Comparison of ENCODE assay signal across 31 cellular contexts in the genomic region with DNA sequence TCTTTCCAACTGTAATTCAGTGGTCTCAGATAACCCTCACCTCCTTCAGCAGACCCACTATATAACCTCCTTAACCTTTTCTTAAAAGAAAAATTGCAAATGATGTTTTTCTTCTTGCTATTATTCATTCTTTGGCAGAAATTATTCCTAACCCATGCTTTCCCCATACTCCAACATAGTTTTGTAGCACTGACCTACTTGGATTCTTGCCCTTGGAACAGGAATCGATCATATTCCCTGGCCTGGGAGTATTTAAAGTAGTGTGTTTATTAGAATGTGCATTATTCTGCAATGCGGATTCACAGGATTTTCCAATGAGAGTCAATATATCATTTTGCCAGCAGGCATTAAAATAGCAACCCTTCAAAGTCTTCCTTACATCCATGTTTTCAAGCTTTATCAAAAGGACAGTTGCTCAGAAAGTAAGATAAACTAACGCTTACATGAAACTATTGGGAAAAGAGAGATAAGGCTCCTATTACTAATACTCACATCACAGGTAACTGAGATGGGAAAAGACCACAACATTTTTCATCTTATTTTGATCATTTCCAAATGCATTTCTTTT. TPM values are rescaled to one million over a fixed set of nuclear protein-coding genes. Genes with fewer than 3 reads are reported as not detected.
DNase-seq lines count a peak whose midpoint lies in the region; ATAC-seq, FAIRE-seq and TF ChIP-seq lines count a peak whose summit lies in the region.
"Had no signal": no experiment of that assay in that cellular context is flagged by ENCODE, and none has a peak within 500 bp of the region (broad histone marks: within the 10 kb centered on the region; RNA-seq: fewer than 3 reads in every experiment).

No MANE protein-coding gene starts in this region.

- H3K27me3 Mint-ChIP-seq in WTC11 (ENCODE audit: low read depth): no peaks in the 10 kb centered on the region
- H3K27me3 Mint-ChIP-seq in stimulated activated memory B cell treated with anti-CD40 and anti-IgM and Interleukin-4, amounts not matched to agents 10 μg/mL and 1 μg/mL and 100 μg/mL, for 72 hours: peaks cover 31% of the 10 kb centered on the region

- H3K36me3 ChIP-seq in cardiac muscle cell: no peaks in the 10 kb centered on the region
- no peaks in the 10 kb centered on the region for H3K36me3 ChIP-seq in smooth muscle cell (ENCODE audit: low read depth)
- H3K36me3 ChIP-seq: esophagus squamous epithelium, SJSA1 had no signal

- WGBS in smooth muscle cell (ENCODE audit: low lambda C conversion rate): 69% methylated on average over 3 of the region's 3 CpGs

- DNase-seq in cardiac muscle cell (ENCODE audit: low read depth in 1 of 2, low spot score in 1 of 2): no peak
- DNase-seq in Right ventricle myocardium inferior (ENCODE audit: missing footprints): no peak
- no peak for DNase-seq in WTC11 (ENCODE audit: low spot score)
- DNase-seq in fibroblast of the aortic adventitia (ENCODE audit: low read depth): peak; percentile 54
- DNase-seq in smooth muscle cell (lab: John Stamatoyannopoulos, UW; ENCODE audit: unreplicated experiment): no peak
- no peak for DNase-seq in GM12892 (ENCODE audit: insufficient read length)
- DNase-seq: 8988T; activated CD4-positive, CD25-positive, alpha-beta regulatory T cell treated with anti-CD3 and anti-CD28 coated beads, Interleukin-2, amount 50 U/mL, for 72 hours; activated CD8-positive, alpha-beta T cell treated with anti-CD3 and anti-CD28 coated beads, Interleukin-2, amount 10 ng/mL, durations not matched to agents 7 days and 5 days; aorta; CD4-positive, alpha-beta memory T cell; EL; esophagus squamous epithelium; MM.1S; NCI-H1417 treated with DMSO at 0.1 percent for 48 hours; NCI-H2081 treated with DMSO at 0.1 percent for 48 hours; NCI-H748 treated with DMSO at 0.1 percent for 48 hours; stimulated activated CD4-positive, alpha-beta T cell treated with anti-CD3 and anti-CD28 coated beads, Interleukin-15, amount 100 ng/mL, for 24 hours; stimulated activated naive CD4-positive, alpha-beta T cell treated with Interleukin-2 at 50 U/mL for 16 hours had no signal

- H3K4me1 ChIP-seq in cardiac muscle cell (ENCODE audit: low read depth): peaks cover 63% of the 10 kb centered on the region
- peaks cover 56% of the 10 kb centered on the region for H3K4me1 ChIP-seq in smooth muscle cell (ENCODE audit: low read depth)

- POLR2A ChIA-PET in WTC11 (lab: Charles Lee): interaction anchor here (0.7 kb wide), 1 partner anchor 160 kb away, joined by 3 read pairs; no protein-coding TSS in a partner anchor

- H3K4me2 ChIP-seq in smooth muscle cell: peak overlapping the region; percentile 36

- H3K27ac ChIP-seq in cardiac muscle cell (peak overlapping the region; percentile 81), smooth muscle cell (ENCODE audit: low read depth) (peak overlapping the region; percentile 26)
- H3K27ac ChIP-seq: esophagus squamous epithelium, SJSA1 had no signal

- intact Hi-C loops in Right ventricle myocardium inferior (cut with DNase I): no loop called here

- peak overlapping the region; percentile 21 for H2AFZ ChIP-seq in smooth muscle cell (ENCODE audit: low read depth)

- H3K79me2 ChIP-seq in smooth muscle cell (ENCODE audit: low read depth): no peaks in the 10 kb centered on the region

- H3K4me3 ChIP-seq in cardiac muscle cell (no peak overlapping the region), fibroblast of the aortic adventitia (ENCODE audit: low read depth, low read length) (no peak overlapping the region), smooth muscle cell (no peak overlapping the region)
- H3K4me3 ChIP-seq: esophagus squamous epithelium, HAP-1, SJSA1 had no signal

- H3K9me3 ChIP-seq in cardiac muscle cell (ENCODE audit: low read depth) (no peaks in the 10 kb centered on the region), smooth muscle cell (replicated peaks; ENCODE audit: low read depth) (no peaks in the 10 kb centered on the region)
- H3K9me3 ChIP-seq: esophagus squamous epithelium, HAP-1, SJSA1 had no signal

- no peak for TF ChIP-seq CTCF in cardiac muscle cell (IDR thresholded peaks at IDR 0.05; ENCODE audit: low read depth, low read length)
- TF ChIP-seq CTCF in WTC11 (IDR thresholded peaks at IDR 0.05): no peak
- no peak for TF ChIP-seq CTCF in fibroblast of the aortic adventitia (IDR thresholded peaks at IDR 0.05; ENCODE audit: insufficient read depth, low read length)
- TF ChIP-seq CTCF in smooth muscle cell (IDR thresholded peaks at IDR 0.05; ENCODE audit: borderline replicate concordance, insufficient read depth, poor library complexity, severe bottlenecking): no peak

- no peaks in the 10 kb centered on the region for H4K20me1 ChIP-seq in smooth muscle cell (ENCODE audit: low read depth)

- H3K36me3 Mint-ChIP-seq in WTC11: peaks cover 6% of the 10 kb centered on the region
- H3K36me3 Mint-ChIP-seq in stimulated activated memory B cell treated with anti-CD40 and anti-IgM and Interleukin-4, amounts not matched to agents 10 μg/mL and 1 μg/mL and 100 μg/mL, for 72 hours: peaks cover 10% of the 10 kb centered on the region
- H3K36me3 Mint-ChIP-seq: activated naive CD4-positive, alpha-beta T cell treated with anti-CD3 and anti-CD28 coated beads, Interleukin-2, amount 50 U/mL, for 72 hours; CD4-positive, alpha-beta memory T cell had no signal

- H3F3A ChIP-seq in smooth muscle cell (ENCODE audit: low read depth): peaks cover 12% of the 10 kb centered on the region

- H3K4me1 Mint-ChIP-seq in WTC11: peaks cover 70% of the 10 kb centered on the region
- H3K4me1 Mint-ChIP-seq in stimulated activated memory B cell treated with anti-CD40 and anti-IgM and Interleukin-4, amounts not matched to agents 10 μg/mL and 1 μg/mL and 100 μg/mL, for 72 hours: no peaks in the 10 kb centered on the region
- H3K4me1 Mint-ChIP-seq: central memory CD8-positive, alpha-beta T cell had no signal

- peaks cover 3% of the 10 kb centered on the region; the same call in 1 of the 2 replicates for H3K9me3 Mint-ChIP-seq in WTC11
- H3K9me3 Mint-ChIP-seq in stimulated activated memory B cell treated with anti-CD40 and anti-IgM and Interleukin-4, amounts not matched to agents 10 μg/mL and 1 μg/mL and 100 μg/mL, for 72 hours: peaks cover 8% of the 10 kb centered on the region
- H3K9me3 Mint-ChIP-seq: activated naive CD4-positive, alpha-beta T cell treated with anti-CD3 and anti-CD28 coated beads, Interleukin-2, amount 50 U/mL, for 72 hours; activated T-helper 2 cell treated with anti-CD3 and anti-CD28 coated beads, Interferon-gamma antibody, Interleukin-2, Interleukin-4, amounts not matched to agents 10 μg/mL and 5 μg/mL and 100 μg/mL, durations not matched to agents 14 hours and 24 hours and 36 hours; CD4-positive, alpha-beta memory T cell; central memory CD8-positive, alpha-beta T cell had no signal

- ATAC-seq in Right ventricle myocardium inferior (no peak), WTC11 (no peak), HG03039 (IDR thresholded peaks at IDR 0.05; ENCODE audit: unreplicated experiment) (no peak)
- ATAC-seq in stimulated activated memory B cell treated with anti-CD40 and anti-IgM and Interleukin-4, amounts not matched to agents 10 μg/mL and 1 μg/mL and 100 μg/mL, for 72 hours: no peak
- ATAC-seq: activated CD8-positive, alpha-beta T cell treated with anti-CD3 and anti-CD28 coated beads, Interleukin-2, amount 10 ng/mL, durations not matched to agents 7 days and 5 days; activated naive CD4-positive, alpha-beta T cell treated with anti-CD3 and anti-CD28 coated beads, Interleukin-2, amount 50 U/mL, for 72 hours; sciatic nerve had no signal

- no peak for TF ChIP-seq POLR2A in GM12892 (IDR thresholded peaks at IDR 0.05; ENCODE audit: low read depth, low read length)

- CTCF ChIA-PET in WTC11 (lab: Charles Lee): no interaction called here

- H3K27ac Mint-ChIP-seq in WTC11: peak overlapping the region; percentile 97
- no peak overlapping the region for H3K27ac Mint-ChIP-seq in stimulated activated memory B cell treated with anti-CD40 and anti-IgM and Interleukin-4, amounts not matched to agents 10 μg/mL and 1 μg/mL and 100 μg/mL, for 72 hours
- H3K27ac Mint-ChIP-seq: activated CD8-positive, alpha-beta T cell treated with anti-CD3 and anti-CD28 coated beads, Interleukin-2, amount 10 ng/mL, durations not matched to agents 7 days and 5 days; activated naive CD4-positive, alpha-beta T cell treated with anti-CD3 and anti-CD28 coated beads, Interleukin-2, amount 50 U/mL, for 72 hours; activated T-helper 2 cell treated with anti-CD3 and anti-CD28 coated beads, Interferon-gamma antibody, Interleukin-2, Interleukin-4, amounts not matched to agents 10 μg/mL and 5 μg/mL and 100 μg/mL, durations not matched to agents 14 hours and 24 hours and 36 hours; CD4-positive, alpha-beta memory T cell had no signal

- FAIRE-seq in GM12892 (lab: Jason Lieb, UNC): no peak
- FAIRE-seq: endometrium, GM12891, TTC549 had no signal

- no peak overlapping the region for H3K4me3 Mint-ChIP-seq in WTC11
- no peak overlapping the region for H3K4me3 Mint-ChIP-seq in stimulated activated memory B cell treated with anti-CD40 and anti-IgM and Interleukin-4, amounts not matched to agents 10 μg/mL and 1 μg/mL and 100 μg/mL, for 72 hours
- H3K4me3 Mint-ChIP-seq: activated CD8-positive, alpha-beta T cell treated with anti-CD3 and anti-CD28 coated beads, Interleukin-2, amount 10 ng/mL, durations not matched to agents 7 days and 5 days; CD4-positive, alpha-beta memory T cell; central memory CD8-positive, alpha-beta T cell had no signal

- no peaks in the 10 kb centered on the region for H3K27me3 ChIP-seq in cardiac muscle cell
- H3K27me3 ChIP-seq in smooth muscle cell (ENCODE audit: low read depth): no peaks in the 10 kb centered on the region
- H3K27me3 ChIP-seq: esophagus squamous epithelium, SJSA1 had no signal

- no peak overlapping the region for H3K9ac ChIP-seq in smooth muscle cell (ENCODE audit: low read depth)
- H3K9ac ChIP-seq: KMS-11 had no signal

TF ChIP-seq in WTC11, 78 proteins besides CTCF, POLR2A, EP300 and RAD21 (continues in another document):
- TF ChIP-seq, protein P1, sequence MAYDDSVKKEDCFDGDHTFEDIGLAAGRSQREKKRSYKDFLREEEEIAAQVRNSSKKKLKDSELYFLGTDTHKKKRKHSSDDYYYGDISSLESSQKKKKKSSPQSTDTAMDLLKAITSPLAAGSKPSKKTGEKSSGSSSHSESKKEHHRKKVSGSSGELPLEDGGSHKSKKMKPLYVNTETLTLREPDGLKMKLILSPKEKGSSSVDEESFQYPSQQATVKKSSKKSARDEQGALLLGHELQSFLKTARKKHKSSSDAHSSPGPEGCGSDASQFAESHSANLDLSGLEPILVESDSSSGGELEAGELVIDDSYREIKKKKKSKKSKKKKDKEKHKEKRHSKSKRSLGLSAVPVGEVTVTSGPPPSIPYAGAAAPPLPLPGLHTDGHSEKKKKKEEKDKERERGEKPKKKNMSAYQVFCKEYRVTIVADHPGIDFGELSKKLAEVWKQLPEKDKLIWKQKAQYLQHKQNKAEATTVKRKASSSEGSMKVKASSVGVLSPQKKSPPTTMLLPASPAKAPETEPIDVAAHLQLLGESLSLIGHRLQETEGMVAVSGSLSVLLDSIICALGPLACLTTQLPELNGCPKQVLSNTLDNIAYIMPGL (CRISPR knock-in tag; IDR thresholded peaks at IDR 0.05): no peak

RNA-seq across cellular contexts. Expression of gene CHN1, which starts 37.4 kb away (rescaled TPM):
- 47.0 and 64.3 TPM in 2 replicates for total RNA-seq in cardiac muscle cell
- 70.8 and 90.2 TPM in 2 replicates for polyA plus RNA-seq in cardiac muscle cell
- 11.7 TPM for total RNA-seq in Right ventricle myocardium inferior
- total RNA-seq in WTC11 (2021): 26.1 to 30.0 TPM (median 28.0 TPM) in 3 replicates
- total RNA-seq in fibroblast of the aortic adventitia (ENCODE audit: low replicate concordance): 2.3 and 3.3 TPM in 2 replicates
- total RNA-seq in smooth muscle cell: 33.5 and 40.4 TPM in 2 replicates
- polyA plus RNA-seq in smooth muscle cell: 30.2 and 44.8 TPM in 2 replicates
- 0.40 TPM for polyA plus RNA-seq in GM12892 (2012; ENCODE audit: missing spikeins)
